3 cellular contexts compared by ENCODE assay signal in the genomic region with DNA sequence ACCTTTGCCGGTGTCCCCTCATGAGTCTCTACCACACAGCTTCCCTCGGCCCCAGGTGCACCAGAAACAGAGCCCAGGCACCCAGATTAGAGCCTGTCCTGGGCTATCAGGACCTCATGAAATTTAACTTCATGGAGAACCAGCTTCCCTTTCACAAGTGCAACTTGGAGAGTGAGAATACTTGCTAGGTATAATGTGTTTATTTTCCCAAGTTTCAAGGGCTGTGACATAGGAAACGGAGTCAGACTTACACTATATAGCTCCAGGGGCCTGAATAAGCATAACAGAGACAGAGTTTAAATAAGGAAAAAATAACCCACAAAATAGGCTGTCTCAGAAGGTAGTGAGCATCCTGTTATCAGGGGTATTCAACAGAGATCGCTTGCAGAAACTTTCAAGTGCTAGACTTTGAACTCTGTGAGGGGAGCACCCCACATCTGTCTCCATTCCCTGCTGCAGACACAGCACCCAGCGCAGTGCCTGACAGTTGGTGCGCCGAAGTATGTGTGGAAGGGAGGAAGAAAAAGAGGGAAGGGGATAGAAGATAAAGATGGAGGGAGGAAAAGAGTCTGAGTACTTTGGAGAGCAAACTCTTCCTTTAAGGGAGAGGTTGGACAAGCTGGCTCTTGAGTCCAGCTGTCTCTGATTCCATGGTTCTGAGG.
TF ChIP-seq lines count a peak whose summit lies in the region.

No MANE protein-coding gene starts in this region.

TF ChIP-seq in liver, 16 proteins besides CTCF, POLR2A, EP300 and RAD21:
- TF ChIP-seq HNF4A (conservative IDR thresholded peaks at IDR 0.05): no peak
- no peak for TF ChIP-seq EGR1 (IDR thresholded peaks at IDR 0.05; ENCODE audit: low read depth in 2 of 2)
- TF ChIP-seq YY1 (IDR thresholded peaks at IDR 0.05): no peak
- TF ChIP-seq NR2F2 (IDR thresholded peaks at IDR 0.05): no peak
- no peak for TF ChIP-seq FOXA2 (IDR thresholded peaks at IDR 0.05)
- no peak for TF ChIP-seq FOXA1 (IDR thresholded peaks at IDR 0.05)
- no peak for TF ChIP-seq HNF4G (IDR thresholded peaks at IDR 0.05)
- no peak for TF ChIP-seq ATF3 (IDR thresholded peaks at IDR 0.05)
- TF ChIP-seq GABPA (IDR thresholded peaks at IDR 0.05 in 1 of 2, conservative IDR thresholded peaks at IDR 0.05 in 1 of 2): no peak
- TF ChIP-seq, protein P1, sequence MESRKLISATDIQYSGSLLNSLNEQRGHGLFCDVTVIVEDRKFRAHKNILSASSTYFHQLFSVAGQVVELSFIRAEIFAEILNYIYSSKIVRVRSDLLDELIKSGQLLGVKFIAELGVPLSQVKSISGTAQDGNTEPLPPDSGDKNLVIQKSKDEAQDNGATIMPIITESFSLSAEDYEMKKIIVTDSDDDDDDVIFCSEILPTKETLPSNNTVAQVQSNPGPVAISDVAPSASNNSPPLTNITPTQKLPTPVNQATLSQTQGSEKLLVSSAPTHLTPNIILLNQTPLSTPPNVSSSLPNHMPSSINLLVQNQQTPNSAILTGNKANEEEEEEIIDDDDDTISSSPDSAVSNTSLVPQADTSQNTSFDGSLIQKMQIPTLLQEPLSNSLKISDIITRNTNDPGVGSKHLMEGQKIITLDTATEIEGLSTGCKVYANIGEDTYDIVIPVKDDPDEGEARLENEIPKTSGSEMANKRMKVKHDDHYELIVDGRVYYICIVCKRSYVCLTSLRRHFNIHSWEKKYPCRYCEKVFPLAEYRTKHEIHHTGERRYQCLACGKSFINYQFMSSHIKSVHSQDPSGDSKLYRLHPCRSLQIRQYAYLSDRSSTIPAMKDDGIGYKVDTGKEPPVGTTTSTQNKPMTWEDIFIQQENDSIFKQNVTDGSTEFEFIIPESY (IDR thresholded peaks at IDR 0.05): no peak
- TF ChIP-seq SP1 (IDR thresholded peaks at IDR 0.05): no peak
TF ChIP-seq in liver: peak in this region for 0.

TF ChIP-seq in HepG2, 621 proteins besides CTCF, POLR2A, EP300 and RAD21 (continues in another document):
- TF ChIP-seq, protein P2, sequence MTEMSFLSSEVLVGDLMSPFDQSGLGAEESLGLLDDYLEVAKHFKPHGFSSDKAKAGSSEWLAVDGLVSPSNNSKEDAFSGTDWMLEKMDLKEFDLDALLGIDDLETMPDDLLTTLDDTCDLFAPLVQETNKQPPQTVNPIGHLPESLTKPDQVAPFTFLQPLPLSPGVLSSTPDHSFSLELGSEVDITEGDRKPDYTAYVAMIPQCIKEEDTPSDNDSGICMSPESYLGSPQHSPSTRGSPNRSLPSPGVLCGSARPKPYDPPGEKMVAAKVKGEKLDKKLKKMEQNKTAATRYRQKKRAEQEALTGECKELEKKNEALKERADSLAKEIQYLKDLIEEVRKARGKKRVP (CRISPR knock-in tag; IDR thresholded peaks at IDR 0.05): no peak
- TF ChIP-seq, protein P3, sequence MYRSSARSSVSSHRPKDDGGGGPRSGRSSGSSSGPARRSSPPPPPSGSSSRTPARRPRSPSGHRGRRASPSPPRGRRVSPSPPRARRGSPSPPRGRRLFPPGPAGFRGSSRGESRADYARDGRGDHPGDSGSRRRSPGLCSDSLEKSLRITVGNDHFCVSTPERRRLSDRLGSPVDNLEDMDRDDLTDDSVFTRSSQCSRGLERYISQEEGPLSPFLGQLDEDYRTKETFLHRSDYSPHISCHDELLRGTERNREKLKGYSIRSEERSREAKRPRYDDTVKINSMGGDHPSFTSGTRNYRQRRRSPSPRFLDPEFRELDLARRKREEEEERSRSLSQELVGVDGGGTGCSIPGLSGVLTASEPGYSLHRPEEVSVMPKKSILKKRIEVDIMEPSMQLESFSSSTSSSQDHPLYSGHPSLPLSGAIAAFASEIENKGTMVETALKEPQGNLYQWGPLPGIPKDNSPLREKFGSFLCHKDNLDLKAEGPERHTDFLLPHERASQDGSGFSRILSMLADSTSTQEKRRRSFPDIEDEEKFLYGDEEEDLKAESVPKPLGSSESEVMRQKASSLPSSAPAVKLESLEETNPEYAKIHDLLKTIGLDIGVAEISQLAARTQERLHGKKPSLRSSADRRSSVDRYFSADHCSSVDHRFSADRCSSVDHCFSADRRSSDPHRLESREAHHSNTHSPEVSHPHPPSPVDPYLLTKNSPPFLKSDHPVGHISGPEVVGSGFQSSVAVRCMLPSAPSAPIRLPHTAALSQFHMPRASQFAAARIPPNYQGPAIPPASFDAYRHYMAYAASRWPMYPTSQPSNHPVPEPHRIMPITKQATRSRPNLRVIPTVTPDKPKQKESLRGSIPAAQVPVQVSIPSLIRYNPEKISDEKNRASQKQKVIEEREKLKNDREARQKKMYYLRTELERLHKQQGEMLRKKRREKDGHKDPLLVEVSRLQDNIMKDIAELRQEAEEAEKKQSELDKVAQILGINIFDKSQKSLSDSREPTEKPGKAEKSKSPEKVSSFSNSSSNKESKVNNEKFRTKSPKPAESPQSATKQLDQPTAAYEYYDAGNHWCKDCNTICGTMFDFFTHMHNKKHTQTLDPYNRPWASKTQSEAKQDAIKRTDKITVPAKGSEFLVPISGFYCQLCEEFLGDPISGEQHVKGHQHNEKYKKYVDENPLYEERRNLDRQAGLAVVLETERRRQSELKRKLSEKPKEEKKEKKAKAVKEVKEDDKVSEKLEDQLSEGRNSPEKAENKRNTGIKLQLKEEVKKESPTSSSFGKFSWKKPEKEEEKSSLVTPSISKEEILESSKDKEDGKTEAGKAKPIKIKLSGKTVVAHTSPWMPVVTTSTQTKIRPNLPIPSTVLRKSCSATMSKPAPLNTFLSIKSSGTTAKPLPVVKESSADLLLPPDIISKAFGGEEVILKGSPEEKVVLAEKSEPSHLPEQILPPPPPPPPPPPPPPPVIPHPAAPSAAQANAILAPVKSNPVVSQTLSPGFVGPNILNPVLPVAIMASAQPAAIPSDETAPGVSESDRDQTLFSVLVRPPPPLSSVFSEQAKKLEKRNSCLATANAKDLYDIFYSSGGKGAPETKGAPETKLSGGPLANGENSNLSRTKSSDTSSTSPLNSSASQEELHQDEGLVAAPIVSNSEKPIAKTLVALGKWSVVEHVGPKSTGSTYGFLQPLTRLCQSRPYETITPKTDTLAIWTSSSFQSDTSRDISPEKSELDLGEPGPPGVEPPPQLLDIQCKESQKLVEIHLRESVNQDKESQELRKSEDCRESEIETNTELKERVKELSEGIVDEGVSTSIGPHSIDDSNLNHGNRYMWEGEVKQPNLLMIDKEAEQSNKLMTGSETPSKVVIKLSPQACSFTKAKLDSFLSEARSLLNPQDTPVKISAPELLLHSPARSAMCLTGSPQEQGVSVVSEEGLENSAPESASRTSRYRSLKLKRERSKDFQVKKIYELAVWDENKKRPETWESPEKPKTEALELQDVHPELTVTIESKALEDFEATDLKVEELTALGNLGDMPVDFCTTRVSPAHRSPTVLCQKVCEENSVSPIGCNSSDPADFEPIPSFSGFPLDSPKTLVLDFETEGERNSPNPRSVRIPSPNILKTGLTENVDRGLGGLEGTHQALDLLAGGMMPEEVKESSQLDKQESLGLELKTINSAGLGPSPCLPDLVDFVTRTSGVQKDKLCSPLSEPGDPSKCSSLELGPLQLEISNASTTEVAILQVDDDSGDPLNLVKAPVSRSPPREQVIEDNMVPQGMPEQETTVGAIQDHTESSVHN (CRISPR knock-in tag; IDR thresholded peaks at IDR 0.05): no peak
- TF ChIP-seq ZNF468 (CRISPR knock-in tag; IDR thresholded peaks at IDR 0.05) (no peak), TFE3 (CRISPR knock-in tag; IDR thresholded peaks at IDR 0.05) (no peak), SIX4 (CRISPR knock-in tag; IDR thresholded peaks at IDR 0.05) (no peak), ZSCAN20 (CRISPR knock-in tag; IDR thresholded peaks at IDR 0.05; ENCODE audit: borderline replicate concordance) (no peak), ZFP82 (CRISPR knock-in tag; IDR thresholded peaks at IDR 0.05; ENCODE audit: borderline replicate concordance) (no peak), ZNF180 (CRISPR knock-in tag; IDR thresholded peaks at IDR 0.05; ENCODE audit: borderline replicate concordance, low read depth) (no peak), RFXAP (CRISPR knock-in tag; IDR thresholded peaks at IDR 0.05; ENCODE audit: borderline replicate concordance) (no peak), ZSCAN21 (CRISPR knock-in tag; IDR thresholded peaks at IDR 0.05; ENCODE audit: borderline replicate concordance) (no peak), ZNF337 (CRISPR knock-in tag; IDR thresholded peaks at IDR 0.05; ENCODE audit: borderline replicate concordance, low read depth) (no peak)

TF ChIP-seq in H1, 55 proteins besides CTCF, POLR2A, EP300 and RAD21:
- TF ChIP-seq ZNF274 (IDR thresholded peaks at IDR 0.05; ENCODE audit: borderline replicate concordance, extremely low read depth, low read length) (no peak), HDAC2 (IDR thresholded peaks at IDR 0.05; ENCODE audit: borderline replicate concordance in 1 of 2, low read depth in 2 of 2, low read length in 2 of 2) (no peak), SIX5 (IDR thresholded peaks at IDR 0.05; ENCODE audit: low read depth, low read length) (no peak), SP2 (IDR thresholded peaks at IDR 0.05; ENCODE audit: low read length) (no peak), RNF2 (IDR thresholded peaks at IDR 0.05; ENCODE audit: borderline replicate concordance, low read depth, low read length, missing control alignments, poor library complexity, severe bottlenecking) (no peak), SRF (IDR thresholded peaks at IDR 0.05; ENCODE audit: low read depth, low read length) (no peak), TAF1 (IDR thresholded peaks at IDR 0.05; ENCODE audit: low read depth, low read length) (no peak), HDAC6 (IDR thresholded peaks at IDR 0.05; ENCODE audit: low read depth, low read length) (no peak), NRF1 (IDR thresholded peaks at IDR 0.05; ENCODE audit: low read depth, low read length) (no peak)
